Comparison of ENCODE assay signal across 28 cellular contexts in genomic region chr11:3886985-3887384, GRCh38. TPM values are rescaled to one million over a fixed set of nuclear protein-coding genes. Genes with fewer than 3 reads are reported as not detected.
A peak's percentile ranks its signal among the peaks of the same experiment; 100 is the strongest.
DNase-seq lines count a peak whose midpoint lies in the region; ATAC-seq, FAIRE-seq and TF ChIP-seq lines count a peak whose summit lies in the region.
"Had no signal": no experiment of that assay in that cellular context is flagged by ENCODE, and none has a peak within 500 bp of the region (broad histone marks: within the 10 kb centered on the region; RNA-seq: fewer than 3 reads in every experiment).

No MANE protein-coding gene starts in this region.

- H3K36me3 Mint-ChIP-seq in CD4-positive, alpha-beta memory T cell, result peaks cover 2 to 6% of the 10 kb centered on the region in 2 donors
- H3K36me3 Mint-ChIP-seq in stimulated activated effector memory CD8-positive, alpha-beta T cell treated with anti-CD3 and anti-CD28 coated beads, Interleukin-12 subunit alpha, Interleukin-12 subunit beta, amount 100 ng/mL, for 72 hours, result no peaks in the 10 kb centered on the region
- peaks cover 9% of the 10 kb centered on the region for H3K36me3 Mint-ChIP-seq in nephron progenitor cell (ENCODE audit: low read depth)

- intact Hi-C loops in CD4-positive, alpha-beta memory T cell (cut with micrococcal nuclease), result no loop called here
- intact Hi-C loops in OCI-LY7 (cut with micrococcal nuclease; ENCODE audit: unreplicated experiment), result no loop called here
- intact Hi-C loops in HepG2 (cut with micrococcal nuclease; ENCODE audit: unreplicated experiment), result loop anchor here (2.0 kb wide), 1 partner anchor 18 kb away; no protein-coding TSS in a partner anchor

- no peak for TF ChIP-seq POLR2A in HepG2 (IDR thresholded peaks at IDR 0.05; ENCODE audit: insufficient read depth in 1 of 2, low read depth in 2 of 2, low read length in 2 of 2)

- H3K27ac ChIP-seq in CD4-positive, alpha-beta memory T cell (ENCODE audit: low read depth, low read length), result no peak overlapping the region
- H3K27ac ChIP-seq in OCI-LY7 (ENCODE audit: low read depth, low read length, poor library complexity, severe bottlenecking) (no peak overlapping the region), HepG2 (ENCODE audit: extremely low read length, insufficient read depth, low read length) (peak overlapping the region; percentile 40), substantia nigra (ENCODE audit: low read depth, low read length, poor library complexity, severe bottlenecking) (no peak overlapping the region)
- H3K27ac ChIP-seq: breast epithelium, gastroesophageal sphincter, hepatocyte, prostate gland had no signal

- FAIRE-seq in HepG2 (lab: Jason Lieb, UNC), result peak; percentile 62
- FAIRE-seq: endothelial cell of umbilical vein, H1, K562 had no signal

- H3K4me3 ChIP-seq in CD4-positive, alpha-beta memory T cell (ENCODE audit: low read length in 2 of 2), result no peak overlapping the region
- H3K4me3 ChIP-seq in OCI-LY7 (ENCODE audit: low read depth, low read length, poor library complexity, severe bottlenecking) (no peak overlapping the region), HepG2 (replicated peaks in 1 of 3; ENCODE audit: insufficient read depth in 1 of 3, low read depth in 2 of 3, low read length in 3 of 3) (no peak overlapping the region)
- H3K4me3 ChIP-seq: breast epithelium, gastroesophageal sphincter, hepatocyte, K562, prostate gland had no signal

- no peaks in the 10 kb centered on the region for H3K27me3 ChIP-seq in CD4-positive, alpha-beta memory T cell (ENCODE audit: insufficient read depth, low read length)
- H3K27me3 ChIP-seq in HepG2 (ENCODE audit: control insufficient read depth in 1 of 2, insufficient read depth in 2 of 2, low read length in 2 of 2), result no peaks in the 10 kb centered on the region
- H3K27me3 ChIP-seq: breast epithelium, gastroesophageal sphincter, hepatocyte had no signal

- peak overlapping the region in 4 of 7 donors; percentile 9 to 50 (median 34) for H3K27ac Mint-ChIP-seq in CD4-positive, alpha-beta memory T cell
- peak overlapping the region; percentile 35 for H3K27ac Mint-ChIP-seq in stimulated activated effector memory CD8-positive, alpha-beta T cell treated with anti-CD3 and anti-CD28 coated beads, Interleukin-12 subunit alpha, Interleukin-12 subunit beta, amount 100 ng/mL, for 72 hours
- no peak overlapping the region for H3K27ac Mint-ChIP-seq in nephron progenitor cell
- H3K27ac Mint-ChIP-seq: activated naive CD8-positive, alpha-beta T cell treated with anti-CD3 and anti-CD28 coated beads for 36 hours had no signal

- H3K9me2 ChIP-seq in OCI-LY7 (ENCODE audit: insufficient read depth, low read length), result no peaks in the 10 kb centered on the region

- CTCF ChIA-PET in CD4-positive, alpha-beta memory T cell (lab: Charles Lee; ENCODE audit: partially characterized antibody), result interaction anchor here (0.9 kb wide), 1 partner anchor 13 kb away, joined by 3 read pairs; no protein-coding TSS in a partner anchor
- CTCF ChIA-PET in OCI-LY7 (lab: Charles Lee; ENCODE audit: unreplicated experiment) (no interaction called here), HepG2 (lab: Yijun Ruan, JAX; ENCODE audit: low intra/inter-chr PET ratio, low total read pairs) (no interaction called here)

- BruUV-seq in OCI-LY7 (replicated peaks; lab: Mats Ljungman, UMichigan) (no TSS peak), HepG2 (replicated peaks; lab: Mats Ljungman, UMichigan) (no TSS peak)

- TF ChIP-seq EP300 in HepG2 (IDR thresholded peaks at IDR 0.05; ENCODE audit: low read depth in 2 of 2, low read length in 2 of 2) (0 out of 4 replicates have a peak, but pooled peaks have one; percentile 9 to 20), HepG2 (CRISPR knock-in tag; IDR thresholded peaks at IDR 0.05; ENCODE audit: borderline replicate concordance) (no peak)

- no peaks in the 10 kb centered on the region for H3K36me3 ChIP-seq in CD4-positive, alpha-beta memory T cell (ENCODE audit: insufficient read depth, low read length)
- H3K36me3 ChIP-seq in OCI-LY7 (ENCODE audit: insufficient read depth, low read length) (no peaks in the 10 kb centered on the region; the same call in 1 of the 2 replicates), HepG2 (replicated peaks in 1 of 2; ENCODE audit: control insufficient read depth in 1 of 2, insufficient read depth in 2 of 2, low read length in 2 of 2) (no peaks in the 10 kb centered on the region)
- H3K36me3 ChIP-seq: breast epithelium, gastroesophageal sphincter, prostate gland had no signal

- peak; percentile 99 for ATAC-seq in HepG2
- no peak for ATAC-seq in stimulated activated effector memory CD8-positive, alpha-beta T cell treated with anti-CD3 and anti-CD28 coated beads, Interleukin-12 subunit alpha, Interleukin-12 subunit beta, amount 100 ng/mL, for 72 hours
- ATAC-seq: gastroesophageal sphincter, K562, SK-N-SH treated with all-trans-retinoic acid at 6 μM for 48 hours had no signal

- TF ChIP-seq CTCF in OCI-LY7 (conservative IDR thresholded peaks at IDR 0.05; ENCODE audit: low read length), result no peak
- no peak for TF ChIP-seq CTCF in HepG2 (CRISPR knock-in tag; IDR thresholded peaks at IDR 0.05)
- no peak for TF ChIP-seq CTCF in nephron progenitor cell (IDR thresholded peaks at IDR 0.05)

- H3K4me2 ChIP-seq in OCI-LY7 (ENCODE audit: low read length) (0 out of 2 replicates have a peak overlapping the region, but pooled peaks have one; percentile 1), HepG2 (ENCODE audit: low read depth, low read length) (peak overlapping the region; percentile 25)
- H3K4me2 ChIP-seq: hepatocyte had no signal

- H3K9me3 ChIP-seq in CD4-positive, alpha-beta memory T cell (ENCODE audit: control insufficient read depth in 1 of 2, low read length in 2 of 2), result no peaks in the 10 kb centered on the region
- peaks cover 5% of the 10 kb centered on the region; the same call in 1 of the 2 replicates for H3K9me3 ChIP-seq in OCI-LY7 (ENCODE audit: low read length)
- H3K9me3 ChIP-seq in HepG2 (ENCODE audit: low read length), result no peaks in the 10 kb centered on the region
- H3K9me3 ChIP-seq: breast epithelium, gastroesophageal sphincter, prostate gland had no signal

- peaks cover 35% of the 10 kb centered on the region; the same call in 1 of the 2 replicates for H3K79me2 ChIP-seq in OCI-LY7 (ENCODE audit: insufficient read depth, low read depth, low read length)
- H3K79me2 ChIP-seq in HepG2 (ENCODE audit: insufficient read depth, low read length), result peaks cover 61% of the 10 kb centered on the region

- in situ Hi-C loops in HepG2 (cut with HindIII; ENCODE audit: extremely low pct_ligation_motif_present, low pct_unique_long_range_greater_than_20kb), result no loop called here

- TF ChIP-seq RAD21 in HepG2 (CRISPR knock-in tag; IDR thresholded peaks at IDR 0.05), result no peak

- no peaks in the 10 kb centered on the region for H3K9me3 Mint-ChIP-seq in CD4-positive, alpha-beta memory T cell
- no peaks in the 10 kb centered on the region for H3K9me3 Mint-ChIP-seq in stimulated activated effector memory CD8-positive, alpha-beta T cell treated with anti-CD3 and anti-CD28 coated beads, Interleukin-12 subunit alpha, Interleukin-12 subunit beta, amount 100 ng/mL, for 72 hours
- H3K9me3 Mint-ChIP-seq in nephron progenitor cell, result no peaks in the 10 kb centered on the region
- H3K9me3 Mint-ChIP-seq: activated naive CD8-positive, alpha-beta T cell treated with anti-CD3 and anti-CD28 coated beads for 36 hours; CD4-positive, CD25-positive, alpha-beta regulatory T cell had no signal

- H3K9ac ChIP-seq in HepG2 (ENCODE audit: insufficient read depth, low read depth, low read length), result no peak overlapping the region

- H3K27me3 Mint-ChIP-seq in CD4-positive, alpha-beta memory T cell, result no peaks in the 10 kb centered on the region
- H3K27me3 Mint-ChIP-seq in nephron progenitor cell (ENCODE audit: low read depth, poor library complexity), result no peaks in the 10 kb centered on the region
- H3K27me3 Mint-ChIP-seq: activated naive CD8-positive, alpha-beta T cell treated with anti-CD3 and anti-CD28 coated beads for 36 hours; CD4-positive, CD25-positive, alpha-beta regulatory T cell had no signal

- peak overlapping the region in 2 of 8 donors; percentile 11 to 38 for H3K4me3 Mint-ChIP-seq in CD4-positive, alpha-beta memory T cell
- H3K4me3 Mint-ChIP-seq in stimulated activated effector memory CD8-positive, alpha-beta T cell treated with anti-CD3 and anti-CD28 coated beads, Interleukin-12 subunit alpha, Interleukin-12 subunit beta, amount 100 ng/mL, for 72 hours, result no peak overlapping the region
- H3K4me3 Mint-ChIP-seq in nephron progenitor cell, result no peak overlapping the region
- H3K4me3 Mint-ChIP-seq: activated naive CD8-positive, alpha-beta T cell treated with anti-CD3 and anti-CD28 coated beads for 36 hours; CD4-positive, CD25-positive, alpha-beta regulatory T cell had no signal

- 0 out of 2 replicates have a peak, but pooled peaks cover 6% of the 10 kb centered on the region for H4K20me1 ChIP-seq in OCI-LY7 (ENCODE audit: insufficient read depth, low read length)
- H4K20me1 ChIP-seq in HepG2 (ENCODE audit: insufficient read depth, low read length), result no peaks in the 10 kb centered on the region

- peaks cover 65% of the 10 kb centered on the region for H3K4me1 ChIP-seq in CD4-positive, alpha-beta memory T cell (ENCODE audit: insufficient read depth, low read length)
- H3K4me1 ChIP-seq in OCI-LY7 (ENCODE audit: insufficient read depth, low read length, poor library complexity, severe bottlenecking) (peaks cover 46% of the 10 kb centered on the region), HepG2 (ENCODE audit: insufficient read depth, low read length) (peaks cover 42% of the 10 kb centered on the region)
- H3K4me1 ChIP-seq: breast epithelium, prostate gland had no signal

- WGBS in HepG2 (ENCODE audit: low lambda C conversion rate), result 27% methylated on average over 1 of the region's 1 CpG

- peaks cover 49 to 77% (median 62%) of the 10 kb centered on the region in 4 donors for H3K4me1 Mint-ChIP-seq in CD4-positive, alpha-beta memory T cell
- H3K4me1 Mint-ChIP-seq in stimulated activated effector memory CD8-positive, alpha-beta T cell treated with anti-CD3 and anti-CD28 coated beads, Interleukin-12 subunit alpha, Interleukin-12 subunit beta, amount 100 ng/mL, for 72 hours, result peaks cover 55% of the 10 kb centered on the region
- H3K4me1 Mint-ChIP-seq in nephron progenitor cell, result no peaks in the 10 kb centered on the region

- H2AFZ ChIP-seq in OCI-LY7 (ENCODE audit: low read length), result no peak overlapping the region
- H2AFZ ChIP-seq in HepG2 (ENCODE audit: low read length), result no peak overlapping the region
- H2AFZ ChIP-seq: hepatocyte had no signal

- no peak for DNase-seq in CD4-positive, alpha-beta memory T cell
- DNase-seq in OCI-LY7 (ENCODE audit: low spot score) (no peak), HepG2 (ENCODE audit: low spot score) (peak; percentile 44), substantia nigra (lab: John Stamatoyannopoulos, UW) (no peak), hepatic stellate cell (ENCODE audit: low spot score) (no peak), nephron progenitor cell (no peak)
- no peak for DNase-seq in stimulated activated effector memory CD8-positive, alpha-beta T cell treated with anti-CD3 and anti-CD28 coated beads, Interleukin-12 subunit alpha, Interleukin-12 subunit beta, amount 100 ng/mL, for 72 hours (ENCODE audit: low spot score in 2 of 2)
- DNase-seq: activated CD4-positive, alpha-beta T cell treated with anti-CD3 and anti-CD28 coated beads for 4 hours; activated naive CD8-positive, alpha-beta T cell treated with anti-CD3 and anti-CD28 coated beads for 36 hours; anterior cingulate cortex; CD4-positive, CD25-positive, alpha-beta regulatory T cell; EL; mesenchymal stem cell; NCI-H1105; NCI-H2081; NCI-H524 treated with DMSO at 0.1 percent for 48 hours; nucleus accumbens; Right ventricle myocardium superior; stimulated activated CD4-positive, alpha-beta T cell treated with anti-CD3 and anti-CD28 coated beads, Interleukin-4, amount 100 ng/mL, for 24 hours; trophoblast cell had no signal

- POLR2A ChIA-PET in CD4-positive, alpha-beta memory T cell (lab: Charles Lee; ENCODE audit: partially characterized antibody), result interaction anchor here (2.2 kb wide), 1 partner anchor 31 kb away, joined by 7 read pairs; the partner anchor contains the start of gene STIM1
- POLR2A ChIA-PET in OCI-LY7 (lab: Charles Lee) (no interaction called here), HepG2 (lab: Yijun Ruan, JAX) (no interaction called here)

RNA-seq across cellular contexts. Expression of gene STIM1, which starts 31.5 kb away (rescaled TPM):
- 10 to 100 TPM; 87.1 to 87.4 TPM for total RNA-seq in CD4-positive, alpha-beta memory T cell
- polyA plus RNA-seq in CD4-positive, alpha-beta memory T cell, result 10 to 100 TPM; 27.7 to 43.8 TPM
- total RNA-seq in OCI-LY7 (2014; rRNA removed; shearing (Covaris generic)), result 20.9 and 21.0 TPM in 2 replicates
- total RNA-seq in OCI-LY7 (2022), result 49.1 and 55.4 TPM in 2 replicates
- total RNA-seq in HepG2 (2016; rRNA removed; fragmentation: Illumina TruSeq; extraction: Trizol), result 16.3 and 19.2 TPM in 2 replicates
- total RNA-seq in HepG2 (2016; cell fraction: cytosol; rRNA removed; fragmentation: Illumina TruSeq; extraction: Trizol; ENCODE audit: low read depth), result 4.1 and 5.8 TPM in 2 replicates
- 10.3 and 20.0 TPM in 2 replicates for total RNA-seq in HepG2 (2016; cell fraction: insoluble cytoplasmic fraction; rRNA removed; fragmentation: Illumina TruSeq; extraction: Trizol)
- 9.1 and 11.2 TPM in 2 replicates for total RNA-seq in HepG2 (2016; cell fraction: membrane; rRNA removed; fragmentation: Illumina TruSeq; extraction: Trizol)
- total RNA-seq in HepG2 (2016; cell fraction: nucleus; rRNA removed; fragmentation: Illumina TruSeq; extraction: Trizol), result 32.4 and 32.5 TPM in 2 replicates
- polyA plus RNA-seq in HepG2 (2011; rRNA removed), result 28.5 and 33.3 TPM in 2 replicates
- 25.0 and 31.9 TPM in 2 replicates for polyA plus RNA-seq in HepG2 (2011; cell fraction: cytosol; rRNA removed)
- polyA plus RNA-seq in HepG2 (2011; cell fraction: nucleus; rRNA removed), result 53.3 and 57.1 TPM in 2 replicates
- polyA plus RNA-seq in HepG2 (2012), result 41.4 and 42.4 TPM in 2 replicates
- polyA plus RNA-seq in HepG2 (2016; cell fraction: cytosol; fragmentation: Illumina TruSeq; extraction: Trizol; ENCODE audit: low read depth), result 2.6 TPM in 2 replicates
- 10.3 and 12.6 TPM in 2 replicates for polyA plus RNA-seq in HepG2 (2016; cell fraction: insoluble cytoplasmic fraction; fragmentation: Illumina TruSeq; extraction: Trizol; ENCODE audit: low read depth)
- polyA plus RNA-seq in HepG2 (2016; cell fraction: membrane; fragmentation: Illumina TruSeq; extraction: Trizol; ENCODE audit: low read depth), result 7.0 and 7.4 TPM in 2 replicates
- 37.7 and 37.8 TPM in 2 replicates for polyA plus RNA-seq in HepG2 (2016; cell fraction: nucleus; fragmentation: Illumina TruSeq; extraction: Trizol; ENCODE audit: insufficient read depth, low read depth)
- 46.4 and 107 TPM in 2 replicates for polyA minus RNA-seq in HepG2 (2011; rRNA and poly(A)+ RNA removed; ENCODE audit: low replicate concordance)
- polyA minus RNA-seq in HepG2 (2011; cell fraction: cytosol; rRNA and poly(A)+ RNA removed), result 35.8 and 57.5 TPM in 2 replicates
- polyA minus RNA-seq in HepG2 (2011; cell fraction: nucleus; rRNA and poly(A)+ RNA removed), result 43.4 and 64.5 TPM in 2 replicates

RNA-seq across cellular contexts. Expression of gene RHOG, which starts 46.2 kb away (rescaled TPM):
- total RNA-seq in CD4-positive, alpha-beta memory T cell, result 100 to 1,000 TPM in 1 of 2 experiments, 10 to 100 TPM in 1; 99.4 to 103 TPM
- polyA plus RNA-seq in CD4-positive, alpha-beta memory T cell, result 100 to 1,000 TPM; 124 to 228 TPM
- 20.9 and 26.2 TPM in 2 replicates for total RNA-seq in OCI-LY7 (2014; rRNA removed; shearing (Covaris generic))
- 54.8 and 57.8 TPM in 2 replicates for total RNA-seq in OCI-LY7 (2022)
- total RNA-seq in HepG2 (2016; rRNA removed; fragmentation: Illumina TruSeq; extraction: Trizol), result 7.7 TPM in 2 replicates
- total RNA-seq in HepG2 (2016; cell fraction: cytosol; rRNA removed; fragmentation: Illumina TruSeq; extraction: Trizol; ENCODE audit: low read depth), result 2.6 and 3.6 TPM in 2 replicates
- total RNA-seq in HepG2 (2016; cell fraction: insoluble cytoplasmic fraction; rRNA removed; fragmentation: Illumina TruSeq; extraction: Trizol), result 5.8 and 6.8 TPM in 2 replicates
- 5.8 and 7.4 TPM in 2 replicates for total RNA-seq in HepG2 (2016; cell fraction: membrane; rRNA removed; fragmentation: Illumina TruSeq; extraction: Trizol)
- total RNA-seq in HepG2 (2016; cell fraction: nucleus; rRNA removed; fragmentation: Illumina TruSeq; extraction: Trizol), result 5.9 and 6.2 TPM in 2 replicates
- polyA plus RNA-seq in HepG2 (2011; rRNA removed), result 23.4 and 27.1 TPM in 2 replicates
- 28.2 and 39.4 TPM in 2 replicates for polyA plus RNA-seq in HepG2 (2011; cell fraction: cytosol; rRNA removed)
- 16.2 and 18.8 TPM in 2 replicates for polyA plus RNA-seq in HepG2 (2011; cell fraction: nucleus; rRNA removed)
- polyA plus RNA-seq in HepG2 (2012), result 15.8 and 27.4 TPM in 2 replicates
- 9.6 and 10.7 TPM in 2 replicates for polyA plus RNA-seq in HepG2 (2016; cell fraction: cytosol; fragmentation: Illumina TruSeq; extraction: Trizol; ENCODE audit: low read depth)
- polyA plus RNA-seq in HepG2 (2016; cell fraction: insoluble cytoplasmic fraction; fragmentation: Illumina TruSeq; extraction: Trizol; ENCODE audit: low read depth), result 21.0 and 25.0 TPM in 2 replicates
- polyA plus RNA-seq in HepG2 (2016; cell fraction: membrane; fragmentation: Illumina TruSeq; extraction: Trizol; ENCODE audit: low read depth), result 18.5 and 19.3 TPM in 2 replicates
- polyA plus RNA-seq in HepG2 (2016; cell fraction: nucleus; fragmentation: Illumina TruSeq; extraction: Trizol; ENCODE audit: insufficient read depth, low read depth), result 22.3 and 26.4 TPM in 2 replicates
- 83.5 and 114 TPM in 2 replicates for polyA minus RNA-seq in HepG2 (2011; rRNA and poly(A)+ RNA removed; ENCODE audit: low replicate concordance)
- 21.8 and 27.6 TPM in 2 replicates for polyA minus RNA-seq in HepG2 (2011; cell fraction: cytosol; rRNA and poly(A)+ RNA removed)
- 11.5 and 17.4 TPM in 2 replicates for polyA minus RNA-seq in HepG2 (2011; cell fraction: nucleus; rRNA and poly(A)+ RNA removed)
